ENCODE assay signal across 25 cellular contexts in genomic region chr11:1181858-1182535, GRCh38. TPM values are rescaled to one million over a fixed set of nuclear protein-coding genes. Genes with fewer than 3 reads are reported as not detected.
"Had no signal": no experiment of that assay in that cellular context is flagged by ENCODE, and none has a peak within 500 bp of the region (broad histone marks: within the 10 kb centered on the region; RNA-seq: fewer than 3 reads in every experiment).

No MANE protein-coding gene starts in this region.

- H3K27ac ChIP-seq: breast epithelium, left ventricle myocardium inferior, prostate gland, right lobe of liver, SK-N-MC had no signal

- H3K4me1 ChIP-seq: breast epithelium, left ventricle myocardium inferior, prostate gland, right lobe of liver had no signal

- H3K4me3 ChIP-seq: breast epithelium, left ventricle myocardium inferior, prostate gland, right lobe of liver, SK-N-MC had no signal

- FAIRE-seq: astrocyte, endometrium, small intestine had no signal

- ATAC-seq: activated CD8-positive, alpha-beta memory T cell treated with anti-CD3 and anti-CD28 coated beads, Interleukin-2, amount 10 ng/mL, durations not matched to agents 7 days and 5 days; right lobe of liver; stimulated activated naive CD8-positive, alpha-beta T cell treated with anti-CD3 and anti-CD28 coated beads, Interleukin-15, amount 100 ng/mL, for 72 hours had no signal

- H3K9me3 ChIP-seq: breast epithelium, left ventricle myocardium inferior, prostate gland, right lobe of liver had no signal

- DNase-seq: activated CD4-positive, alpha-beta memory T cell treated with anti-CD3 and anti-CD28 coated beads, Interleukin-2, amount 10 ng/mL, durations not matched to agents 7 days and 5 days; activated CD4-positive, alpha-beta T cell treated with anti-CD3 and anti-CD28 coated beads for 48 hours; activated CD4-positive, CD25-positive, alpha-beta regulatory T cell; activated CD8-positive, alpha-beta memory T cell treated with anti-CD3 and anti-CD28 coated beads, Interleukin-2, amount 10 ng/mL, durations not matched to agents 7 days and 5 days; activated naive CD4-positive, alpha-beta T cell treated with Interleukin-2 at 50 U/mL for 16 hours; cerebellar nuclear complex; cortex of kidney; erythroblast; foreskin melanocyte; glutamatergic neuron; left ventricle myocardium inferior; right lobe of liver; small intestine; stimulated activated naive CD8-positive, alpha-beta T cell treated with anti-CD3 and anti-CD28 coated beads, Interleukin-15, amount 100 ng/mL, for 72 hours had no signal

- H3K36me3 ChIP-seq: breast epithelium, left ventricle myocardium inferior, prostate gland, right lobe of liver had no signal

- H3K27me3 ChIP-seq: right lobe of liver had no signal

RNA-seq across cellular contexts. Expression of gene MUC5AC, which starts 24.2 kb away (rescaled TPM):
- total RNA-seq: activated CD4-positive, alpha-beta memory T cell treated with anti-CD3 and anti-CD28 coated beads, Interleukin-2, amount 10 ng/mL, durations not matched to agents 7 days and 5 days; activated CD8-positive, alpha-beta memory T cell treated with anti-CD3 and anti-CD28 coated beads, Interleukin-2, amount 10 ng/mL, durations not matched to agents 7 days and 5 days; activated T-helper 2 cell treated with anti-CD3 and anti-CD28 coated beads, Interferon-gamma antibody, Interleukin-2, Interleukin-4, amounts not matched to agents 10 μg/mL and 5 μg/mL and 100 μg/mL, durations not matched to agents 14 hours and 24 hours and 36 hours; astrocyte; breast epithelium; kidney epithelial cell; left ventricle myocardium inferior; myocyte; neural crest cell; osteocyte; right lobe of liver had no signal

RNA-seq across cellular contexts. Expression of gene MUC5B, which starts 40.9 kb away (rescaled TPM):
- total RNA-seq: activated CD4-positive, alpha-beta memory T cell treated with anti-CD3 and anti-CD28 coated beads, Interleukin-2, amount 10 ng/mL, durations not matched to agents 7 days and 5 days; activated CD8-positive, alpha-beta memory T cell treated with anti-CD3 and anti-CD28 coated beads, Interleukin-2, amount 10 ng/mL, durations not matched to agents 7 days and 5 days; activated T-helper 2 cell treated with anti-CD3 and anti-CD28 coated beads, Interferon-gamma antibody, Interleukin-2, Interleukin-4, amounts not matched to agents 10 μg/mL and 5 μg/mL and 100 μg/mL, durations not matched to agents 14 hours and 24 hours and 36 hours; astrocyte; kidney epithelial cell; left ventricle myocardium inferior; myocyte; osteocyte; temporal lobe had no signal
